Comparison of ENCODE assay signal across 15 cellular contexts in the genomic region with DNA sequence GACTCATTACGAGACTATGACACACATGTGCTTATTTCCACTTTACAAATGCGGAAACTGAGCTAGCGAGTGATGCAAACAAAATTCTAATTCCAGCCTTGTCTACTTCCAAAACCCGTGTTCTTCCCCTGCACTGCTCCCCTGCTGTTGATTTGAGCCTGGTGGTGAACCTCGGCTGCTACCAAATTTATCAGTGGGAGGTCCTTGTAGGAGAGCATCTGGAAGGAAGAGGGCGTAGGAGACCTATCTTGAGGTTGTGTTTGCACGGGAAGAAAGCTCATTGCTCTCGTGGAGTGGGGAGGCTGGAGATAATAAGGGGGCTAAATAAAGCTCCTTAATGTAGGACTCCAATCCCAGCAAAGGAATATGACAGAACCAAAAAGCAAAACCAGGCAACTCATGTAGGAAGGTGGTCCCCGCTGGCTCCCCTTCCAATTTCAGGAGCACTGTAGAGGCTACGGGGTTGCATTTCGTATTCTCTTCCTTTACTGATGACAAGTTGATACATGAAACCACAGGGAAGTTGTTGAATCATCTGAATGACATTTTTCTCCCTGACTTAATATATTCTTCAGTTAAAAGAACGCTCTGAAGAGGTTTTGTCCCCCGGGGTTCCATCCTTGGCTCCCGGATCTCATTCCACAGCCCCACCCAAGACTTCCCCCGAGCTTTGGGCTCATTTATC. TPM values are rescaled to one million over a fixed set of nuclear protein-coding genes. Genes with fewer than 3 reads are reported as not detected.
"Had no signal": no experiment of that assay in that cellular context is flagged by ENCODE, and none has a peak within 500 bp of the region (broad histone marks: within the 10 kb centered on the region; RNA-seq: fewer than 3 reads in every experiment).

No MANE protein-coding gene starts in this region.

- H3K27ac ChIP-seq: ascending aorta, right lobe of liver, tibial artery had no signal

- H3K27me3 ChIP-seq: ascending aorta, right lobe of liver had no signal

- DNase-seq: activated CD4-positive, alpha-beta memory T cell treated with anti-CD3 and anti-CD28 coated beads for 36 hours; activated CD4-positive, CD25-positive, alpha-beta regulatory T cell treated with anti-CD3 and anti-CD28 coated beads, Interleukin-2, amount 50 U/mL, for 72 hours; activated gamma-delta T cell treated with Interleukin-2 at 50 U/mL for 16 hours; activated naive CD8-positive, alpha-beta T cell treated with anti-CD3 and anti-CD28 coated beads, Interleukin-2, amount 10 ng/mL, durations not matched to agents 7 days and 5 days; activated T-cell treated with anti-CD3 and anti-CD28 coated beads, Interleukin-2, amount 50 U/mL, for 72 hours; immature natural killer cell; right lobe of liver; T-helper 17 cell; tibial artery had no signal

- FAIRE-seq: endothelial cell of umbilical vein, TTC549 had no signal

- H3K9me3 ChIP-seq: ascending aorta, prostate gland, right lobe of liver, tibial artery had no signal

- H3K36me3 ChIP-seq: ascending aorta, prostate gland, right lobe of liver, tibial artery had no signal

- H3K4me1 ChIP-seq: ascending aorta, right lobe of liver, tibial artery had no signal

- ATAC-seq: activated T-cell treated with anti-CD3 and anti-CD28 coated beads, Interleukin-2, amount 50 U/mL, for 72 hours; natural killer cell treated with Interleukin-12 subunit alpha and Interleukin-12 subunit beta and Interleukin-15 and Interleukin-18, amount 100 ng/mL, for 72 hours; right lobe of liver; stimulated activated effector memory CD8-positive, alpha-beta T cell treated with anti-CD3 and anti-CD28 coated beads, Interleukin-12 subunit alpha, Interleukin-12 subunit beta, amount 100 ng/mL, for 72 hours; T-helper 17 cell had no signal

- H3K4me3 ChIP-seq: ascending aorta, prostate gland, right lobe of liver, tibial artery had no signal

RNA-seq across cellular contexts. Expression of gene FZD10, which starts 52.6 kb away (rescaled TPM):
- total RNA-seq: activated CD4-positive, alpha-beta memory T cell treated with anti-CD3 and anti-CD28 coated beads for 36 hours; activated naive CD8-positive, alpha-beta T cell treated with anti-CD3 and anti-CD28 coated beads, Interleukin-2, amount 10 ng/mL, durations not matched to agents 7 days and 5 days; activated T-cell treated with anti-CD3 and anti-CD28 coated beads, Interleukin-2, amount 50 U/mL, for 72 hours; endothelial cell of umbilical vein; natural killer cell treated with Interleukin-12 subunit alpha and Interleukin-12 subunit beta and Interleukin-15 and Interleukin-18, amount 100 ng/mL, for 72 hours; right lobe of liver; T-helper 17 cell had no signal
- polyA plus RNA-seq: endothelial cell of umbilical vein, immature natural killer cell had no signal
